ENCODE assay signal across 19 cellular contexts in the genomic region with DNA sequence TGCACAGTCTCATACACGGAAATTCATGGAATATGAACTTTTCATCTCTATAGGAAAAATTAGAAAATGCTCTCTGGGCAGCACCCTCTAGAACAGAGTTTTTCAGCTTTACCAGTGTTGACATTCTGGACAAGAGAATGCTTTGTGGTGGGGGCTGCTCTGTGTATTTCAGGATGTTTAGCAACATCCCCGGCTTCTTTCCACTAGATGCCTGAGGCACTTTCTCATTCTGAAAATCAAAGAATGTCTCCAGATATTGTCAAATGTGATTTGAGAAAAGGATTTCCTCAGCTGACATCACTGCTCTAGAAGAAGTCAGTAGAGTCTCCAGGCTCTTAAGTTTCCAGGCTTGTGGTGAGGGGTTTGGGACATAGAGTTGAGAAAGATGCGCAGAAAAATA.
DNase-seq lines count a peak whose midpoint lies in the region; ATAC-seq lines count a peak whose summit lies in the region.
"Had no signal": no experiment of that assay in that cellular context is flagged by ENCODE, and none has a peak within 500 bp of the region (broad histone marks: within the 10 kb centered on the region; RNA-seq: fewer than 3 reads in every experiment).

No MANE protein-coding gene starts in this region.

- no peaks in the 10 kb centered on the region for H3K9me3 ChIP-seq in SJCRH30 (replicated peaks)
- H3K9me3 ChIP-seq: gastrocnemius medialis, uterus had no signal

- ATAC-seq in GM21360 (IDR thresholded peaks at IDR 0.05; ENCODE audit: unreplicated experiment) = no peak
- ATAC-seq: activated CD4-positive, CD25-positive, alpha-beta regulatory T cell treated with anti-CD3 and anti-CD28 coated beads, Interleukin-2, amount 50 U/mL, for 24 hours; gastrocnemius medialis; stimulated activated effector memory CD8-positive, alpha-beta T cell treated with anti-CD3 and anti-CD28 coated beads, Interleukin-12 subunit alpha, Interleukin-12 subunit beta, amount 100 ng/mL, for 72 hours; T-cell had no signal

- H3K27ac ChIP-seq in SJCRH30 = peak overlapping the region; percentile 72
- H3K27ac ChIP-seq: gastrocnemius medialis had no signal

- peaks cover 18% of the 10 kb centered on the region for H3K4me1 ChIP-seq in SJCRH30
- H3K4me1 ChIP-seq: gastrocnemius medialis, uterus had no signal

- peak; percentile 81 for DNase-seq in EL
- DNase-seq in SJCRH30 = peak in 1 of 2 experiments; percentile 7
- DNase-seq in fibroblast of peridontal ligament (ENCODE audit: extremely low read depth) = peak; percentile 77
- peak; percentile 3 for DNase-seq in renal cortical epithelial cell (ENCODE audit: low read depth)
- no peak for DNase-seq in Ammon's horn (ENCODE audit: low spot score)
- DNase-seq in cerebellar nuclear complex (lab: John Stamatoyannopoulos, UW) = no peak
- no peak for DNase-seq in anterior cingulate cortex (lab: John Stamatoyannopoulos, UW)
- DNase-seq: activated naive CD8-positive, alpha-beta T cell treated with anti-CD3 and anti-CD28 coated beads, Interleukin-2, amount 10 ng/mL, durations not matched to agents 7 days and 5 days; CD4-positive, alpha-beta T cell; gastrocnemius medialis; kidney; naive B cell; NCI-H2171 treated with DMSO at 0.1 percent for 48 hours; stimulated activated CD4-positive, alpha-beta T cell treated with anti-CD3 and anti-CD28 coated beads, Interleukin-4, amount 100 ng/mL, for 24 hours; T-cell; uterus had no signal

- no peaks in the 10 kb centered on the region for H3K27me3 ChIP-seq in SJCRH30
- H3K27me3 ChIP-seq: gastrocnemius medialis, uterus had no signal

- no peak overlapping the region for H3K4me3 ChIP-seq in SJCRH30
- H3K4me3 ChIP-seq: gastrocnemius medialis, uterus had no signal

- no peaks in the 10 kb centered on the region for H3K36me3 ChIP-seq in SJCRH30
- H3K36me3 ChIP-seq: gastrocnemius medialis, uterus had no signal

Comparison
In these comparisons a context has a peak if more than half of its experiments do, and no peak if none do; other contexts are left out.
1. DNase-seq: peak in EL (single experiment), fibroblast of peridontal ligament (single experiment) and renal cortical epithelial cell (single experiment); none in Ammon's horn (single experiment), cerebellar nuclear complex (0 of 2) and anterior cingulate cortex (0 of 58).